In genomic region chr16:24188751-24189318, GRCh38 we compare ENCODE assay signal across 23 cellular contexts.
DNase-seq lines count a peak whose midpoint lies in the region; ATAC-seq lines count a peak whose summit lies in the region.
"Had no signal": no experiment of that assay in that cellular context is flagged by ENCODE, and none has a peak within 500 bp of the region (broad histone marks: within the 10 kb centered on the region; RNA-seq: fewer than 3 reads in every experiment).

No MANE protein-coding gene starts in this region.

- no peak for ATAC-seq in activated T-helper 17 cell treated with anti-CD3 and anti-CD28 coated beads, Interleukin-2, amount 50 U/mL, for 72 hours (replicated peaks)
- ATAC-seq in left colon (no peak), HG03565 (IDR thresholded peaks at IDR 0.05; ENCODE audit: unreplicated experiment) (no peak), GM21825 (IDR thresholded peaks at IDR 0.05; ENCODE audit: unreplicated experiment) (no peak)
- ATAC-seq: left lobe of liver had no signal

- H3K27ac ChIP-seq in CD8-positive, alpha-beta memory T cell (ENCODE audit: low read depth, low read length), result no peak overlapping the region
- H3K27ac ChIP-seq: neutrophil, prostate gland, RWPE1, SK-N-MC, transverse colon, VCaP had no signal

- H3K27ac Mint-ChIP-seq in activated CD4-positive, alpha-beta T cell treated with anti-CD3 and anti-CD28 coated beads, Interleukin-2, amount 10 ng/mL, durations not matched to agents 24 days and 14 days, result peak overlapping the region; percentile 55
- peak overlapping the region; percentile 2 to 92 (median 62) for H3K27ac Mint-ChIP-seq in CD8-positive, alpha-beta memory T cell
- peak overlapping the region; percentile 78 for H3K27ac Mint-ChIP-seq in activated T-helper 17 cell treated with anti-CD3 and anti-CD28 coated beads, Interleukin-2, amount 50 U/mL, for 72 hours

- peaks cover 5% of the 10 kb centered on the region for H3K4me1 ChIP-seq in CD8-positive, alpha-beta memory T cell (ENCODE audit: insufficient read depth, low read length)
- H3K4me1 ChIP-seq: prostate gland, transverse colon had no signal

- H3K4me3 Mint-ChIP-seq in activated CD4-positive, alpha-beta T cell treated with anti-CD3 and anti-CD28 coated beads, Interleukin-2, amount 10 ng/mL, durations not matched to agents 24 days and 14 days, result no peak overlapping the region
- peak overlapping the region in 5 of 7 donors; percentile 6 to 43 (median 33) for H3K4me3 Mint-ChIP-seq in CD8-positive, alpha-beta memory T cell
- H3K4me3 Mint-ChIP-seq in activated T-helper 17 cell treated with anti-CD3 and anti-CD28 coated beads, Interleukin-2, amount 50 U/mL, for 72 hours, result peak overlapping the region; percentile 40

- POLR2A ChIA-PET in CD8-positive, alpha-beta memory T cell (lab: Charles Lee), result no interaction called here

- peaks cover 14% of the 10 kb centered on the region for H3K4me1 Mint-ChIP-seq in activated CD4-positive, alpha-beta T cell treated with anti-CD3 and anti-CD28 coated beads, Interleukin-2, amount 10 ng/mL, durations not matched to agents 24 days and 14 days
- H3K4me1 Mint-ChIP-seq in CD8-positive, alpha-beta memory T cell, result peaks cover 24 to 40% (median 36%) of the 10 kb centered on the region in 3 donors
- H3K4me1 Mint-ChIP-seq in activated T-helper 17 cell treated with anti-CD3 and anti-CD28 coated beads, Interleukin-2, amount 50 U/mL, for 72 hours, result peaks cover 27% of the 10 kb centered on the region

- no peaks in the 10 kb centered on the region for H3K27me3 Mint-ChIP-seq in activated CD4-positive, alpha-beta T cell treated with anti-CD3 and anti-CD28 coated beads, Interleukin-2, amount 10 ng/mL, durations not matched to agents 24 days and 14 days
- no peaks in the 10 kb centered on the region for H3K27me3 Mint-ChIP-seq in CD8-positive, alpha-beta memory T cell
- no peaks in the 10 kb centered on the region for H3K27me3 Mint-ChIP-seq in activated T-helper 17 cell treated with anti-CD3 and anti-CD28 coated beads, Interleukin-2, amount 50 U/mL, for 72 hours

- no peaks in the 10 kb centered on the region for H3K27me3 ChIP-seq in CD8-positive, alpha-beta memory T cell (ENCODE audit: insufficient read depth, low read length, poor library complexity, severe bottlenecking)
- H3K27me3 ChIP-seq: neutrophil, transverse colon had no signal

- peaks cover 42% of the 10 kb centered on the region for H3K36me3 Mint-ChIP-seq in activated CD4-positive, alpha-beta T cell treated with anti-CD3 and anti-CD28 coated beads, Interleukin-2, amount 10 ng/mL, durations not matched to agents 24 days and 14 days (ENCODE audit: low read depth)
- H3K36me3 Mint-ChIP-seq in CD8-positive, alpha-beta memory T cell, result peaks cover 25 to 83% (median 27%) of the 10 kb centered on the region in 3 donors
- peaks cover 78% of the 10 kb centered on the region for H3K36me3 Mint-ChIP-seq in activated T-helper 17 cell treated with anti-CD3 and anti-CD28 coated beads, Interleukin-2, amount 50 U/mL, for 72 hours (ENCODE audit: low read depth)

- H3K9me3 ChIP-seq in CD8-positive, alpha-beta memory T cell (ENCODE audit: low read length), result no peaks in the 10 kb centered on the region
- H3K9me3 ChIP-seq: neutrophil, prostate gland, transverse colon had no signal

- no peaks in the 10 kb centered on the region for H3K9me3 Mint-ChIP-seq in activated CD4-positive, alpha-beta T cell treated with anti-CD3 and anti-CD28 coated beads, Interleukin-2, amount 10 ng/mL, durations not matched to agents 24 days and 14 days
- no peaks in the 10 kb centered on the region for H3K9me3 Mint-ChIP-seq in CD8-positive, alpha-beta memory T cell
- H3K9me3 Mint-ChIP-seq in activated T-helper 17 cell treated with anti-CD3 and anti-CD28 coated beads, Interleukin-2, amount 50 U/mL, for 72 hours, result no peaks in the 10 kb centered on the region

- no peak overlapping the region for H3K4me3 ChIP-seq in CD8-positive, alpha-beta memory T cell (ENCODE audit: low read length)
- H3K4me3 ChIP-seq: prostate gland, SK-N-MC, transverse colon had no signal

- no peak for DNase-seq in activated CD4-positive, alpha-beta T cell treated with anti-CD3 and anti-CD28 coated beads, Interleukin-2, amount 10 ng/mL, durations not matched to agents 24 days and 14 days
- DNase-seq in activated CD4-positive, alpha-beta T cell treated with anti-CD3 and anti-CD28 coated beads for 48 hours, result no peak
- no peak for DNase-seq in CD8-positive, alpha-beta memory T cell
- DNase-seq in islet precursor cell, result peak; percentile 61
- no peak for DNase-seq in left colon
- DNase-seq: activated CD4-positive, alpha-beta T cell treated with anti-CD3 and anti-CD28 coated beads, Interleukin-2, amount 50 U/mL, for 48 hours; dermis blood vessel endothelial cell; GOT3; hippocampal formation; IMR-90; mesenchymal stem cell; NCI-H1048; NCI-H1694 treated with DMSO at 0.1 percent for 48 hours; transverse colon had no signal

- peaks cover 29% of the 10 kb centered on the region for H3K36me3 ChIP-seq in CD8-positive, alpha-beta memory T cell (ENCODE audit: insufficient read depth, low read length)
- H3K36me3 ChIP-seq: prostate gland, transverse colon had no signal

- intact Hi-C loops in activated CD4-positive, alpha-beta T cell treated with anti-CD3 and anti-CD28 coated beads, Interleukin-2, amount 10 ng/mL, durations not matched to agents 24 days and 14 days (cut with micrococcal nuclease), result no loop called here
- intact Hi-C loops in left colon (cut with DNase I, micrococcal nuclease), result no loop called here

- CTCF ChIA-PET in CD8-positive, alpha-beta memory T cell (lab: Charles Lee), result interaction anchor here (0.7 kb wide), 1 partner anchor 17 kb away, joined by 4 read pairs; no protein-coding TSS in a partner anchor
